In genomic region chr16:1347962-1348361, GRCh38 we compare ENCODE assay signal across 32 cellular contexts.
"Had no signal": no experiment of that assay in that cellular context is flagged by ENCODE, and none has a peak within 500 bp of the region (broad histone marks: within the 10 kb centered on the region; RNA-seq: fewer than 3 reads in every experiment).

No MANE protein-coding gene starts in this region.

- H2AFZ ChIP-seq: parathyroid adenoma had no signal

- H3K4me3 ChIP-seq: ovary, psoas muscle, smooth muscle cell, spleen, thoracic aorta, thyroid gland, tibial nerve, upper lobe of left lung, vagina had no signal

- H3K4me2 ChIP-seq: smooth muscle cell had no signal

- H3K27ac ChIP-seq: ovary, parathyroid adenoma, psoas muscle, skin epidermis, spleen, thoracic aorta, thyroid gland, tibial nerve, upper lobe of left lung, vagina had no signal

- H3K9ac ChIP-seq: parathyroid adenoma had no signal

- ATAC-seq: naive thymus-derived CD8-positive, alpha-beta T cell; natural killer cell treated with Interleukin-12 subunit alpha and Interleukin-12 subunit beta and Interleukin-15 and Interleukin-18, amount 100 ng/mL, for 72 hours; psoas muscle; right cardiac atrium; sciatic nerve; stimulated activated memory B cell treated with anti-CD40 and anti-IgM and Interleukin-4, amounts not matched to agents 10 μg/mL and 1 μg/mL and 100 μg/mL, for 72 hours; stimulated activated naive CD8-positive, alpha-beta T cell treated with anti-CD3 and anti-CD28 coated beads, Interleukin-15, amount 100 ng/mL, for 72 hours; stimulated activated naive CD8-positive, alpha-beta T cell treated with anti-CD3 and anti-CD28 coated beads, Interleukin-15, Interleukin-2, amounts not matched to agents 100 U/mL and 50 U/mL, for 24 hours had no signal

- H3K27me3 Mint-ChIP-seq: naive thymus-derived CD8-positive, alpha-beta T cell; natural killer cell treated with Interleukin-12 subunit alpha and Interleukin-12 subunit beta and Interleukin-15 and Interleukin-18, amount 100 ng/mL, for 72 hours; progenitor cell of endocrine pancreas; stimulated activated memory B cell treated with anti-CD40 and anti-IgM and Interleukin-4, amounts not matched to agents 10 μg/mL and 1 μg/mL and 100 μg/mL, for 72 hours; stimulated activated naive CD8-positive, alpha-beta T cell treated with anti-CD3 and anti-CD28 coated beads, Interleukin-15, amount 100 ng/mL, for 72 hours had no signal

- DNase-seq: naive thymus-derived CD8-positive, alpha-beta T cell; nephron progenitor cell; occipital lobe; ovary; posterior cingulate gyrus; psoas muscle; spleen; stimulated activated CD4-positive, alpha-beta T cell treated with anti-CD3 and anti-CD28 coated beads, Interleukin-12 subunit alpha, Interleukin-12 subunit beta, amount 100 ng/mL, for 4 hours; stimulated activated CD4-positive, alpha-beta T cell treated with anti-CD3 and anti-CD28 coated beads, Interleukin-1b, Interleukin-23, amount 100 ng/mL, for 48 hours; stimulated activated CD4-positive, alpha-beta T cell treated with anti-CD3 and anti-CD28 coated beads, Interleukin-4, amount 100 ng/mL, for 1 hour; stimulated activated CD4-positive, alpha-beta T cell treated with anti-CD3 and anti-CD28 coated beads, Interleukin-4, amount 100 ng/mL, for 4 hours; stimulated activated CD8-positive, alpha-beta memory T cell treated with anti-CD3 and anti-CD28 coated beads, Interleukin-4, amount 100 ng/mL, for 48 hours; stimulated activated naive CD4-positive, alpha-beta T cell; stimulated activated naive CD8-positive, alpha-beta T cell treated with anti-CD3 and anti-CD28 coated beads, Interleukin-15, amount 100 ng/mL, for 72 hours; stimulated activated naive CD8-positive, alpha-beta T cell treated with anti-CD3 and anti-CD28 coated beads, Interleukin-15, Interleukin-2, amounts not matched to agents 100 U/mL and 50 U/mL, for 24 hours; substantia nigra; thyroid gland; trophoblast cell had no signal

- H3K27ac Mint-ChIP-seq: naive thymus-derived CD8-positive, alpha-beta T cell; natural killer cell treated with Interleukin-12 subunit alpha and Interleukin-12 subunit beta and Interleukin-15 and Interleukin-18, amount 100 ng/mL, for 72 hours; nephron progenitor cell; progenitor cell of endocrine pancreas; stimulated activated memory B cell treated with anti-CD40 and anti-IgM and Interleukin-4, amounts not matched to agents 10 μg/mL and 1 μg/mL and 100 μg/mL, for 72 hours; stimulated activated naive CD8-positive, alpha-beta T cell treated with anti-CD3 and anti-CD28 coated beads, Interleukin-15, amount 100 ng/mL, for 72 hours had no signal

- H3K27me3 ChIP-seq: ovary, spleen, thyroid gland, upper lobe of left lung, vagina had no signal

- H3K36me3 Mint-ChIP-seq: natural killer cell treated with Interleukin-12 subunit alpha and Interleukin-12 subunit beta and Interleukin-15 and Interleukin-18, amount 100 ng/mL, for 72 hours had no signal

- FAIRE-seq: urothelium cell line had no signal

- H3K4me3 Mint-ChIP-seq: naive thymus-derived CD8-positive, alpha-beta T cell; natural killer cell treated with Interleukin-12 subunit alpha and Interleukin-12 subunit beta and Interleukin-15 and Interleukin-18, amount 100 ng/mL, for 72 hours; nephron progenitor cell; neural crest cell; stimulated activated memory B cell treated with anti-CD40 and anti-IgM and Interleukin-4, amounts not matched to agents 10 μg/mL and 1 μg/mL and 100 μg/mL, for 72 hours; stimulated activated naive CD8-positive, alpha-beta T cell treated with anti-CD3 and anti-CD28 coated beads, Interleukin-15, amount 100 ng/mL, for 72 hours had no signal

- H3K36me3 ChIP-seq: ovary had no signal

- H3K9me3 ChIP-seq: ovary, psoas muscle, spleen, thoracic aorta, thyroid gland, tibial nerve, upper lobe of left lung, vagina had no signal
